Comparison of ENCODE assay signal across 18 cellular contexts in genomic region chr19:1473056-1473400, GRCh38. TPM values are rescaled to one million over a fixed set of nuclear protein-coding genes. Genes with fewer than 3 reads are reported as not detected.
DNase-seq lines count a peak whose midpoint lies in the region; ATAC-seq and TF ChIP-seq lines count a peak whose summit lies in the region.
"Had no signal": no experiment of that assay in that cellular context is flagged by ENCODE, and none has a peak within 500 bp of the region (broad histone marks: within the 10 kb centered on the region; RNA-seq: fewer than 3 reads in every experiment).

No MANE protein-coding gene starts in this region.

- peaks cover 20% of the 10 kb centered on the region for H3K36me3 ChIP-seq in WERI-Rb-1

- H3K27me3 ChIP-seq in WERI-Rb-1 (ENCODE audit: insufficient read depth, low read depth, severe bottlenecking) = no peaks in the 10 kb centered on the region

- peak; percentile 15 for DNase-seq in GM13977 (ENCODE audit: low spot score)
- no peak for DNase-seq in WERI-Rb-1
- no peak for DNase-seq in immature natural killer cell
- DNase-seq in COR-L47 (lab: John Stamatoyannopoulos, UW) = no peak
- DNase-seq: activated CD8-positive, alpha-beta T cell treated with anti-CD3 and anti-CD28 coated beads for 36 hours; activated T-cell treated with anti-CD3 and anti-CD28 coated beads, Interleukin-2, amount 50 U/mL, for 4 hours; AML-193; Calu3; foreskin keratinocyte; H9; NCI-H2029; NCI-H524 treated with DMSO at 0.1 percent for 48 hours; spleen; stimulated activated CD8-positive, alpha-beta memory T cell treated with anti-CD3 and anti-CD28 coated beads, Interleukin-4, amount 100 ng/mL, for 48 hours had no signal

- peaks cover 0 to 2% (median 0%) of the 10 kb centered on the region in 6 donors for H3K9me3 Mint-ChIP-seq in immature natural killer cell
- H3K9me3 Mint-ChIP-seq: activated CD8-positive, alpha-beta T cell treated with anti-CD3 and anti-CD28 coated beads for 36 hours; activated naive CD4-positive, alpha-beta T cell treated with anti-CD3 and anti-CD28 coated beads, Interleukin-2, amount 50 U/mL, for 24 hours; activated T-cell treated with anti-CD3 and anti-CD28 coated beads, Interleukin-2, amount 50 U/mL, for 4 hours; H9 had no signal

- in situ Hi-C loops in GM13977 (cut with MboI; ENCODE audit: low pct_unique_long_range_greater_than_20kb, low sequenced_read_pairs, unreplicated experiment) = no loop called here

- peaks cover 0 to 6% (median 0%) of the 10 kb centered on the region in 3 donors for H3K36me3 Mint-ChIP-seq in immature natural killer cell
- H3K36me3 Mint-ChIP-seq: activated naive CD4-positive, alpha-beta T cell treated with anti-CD3 and anti-CD28 coated beads, Interleukin-2, amount 50 U/mL, for 24 hours had no signal

- peaks cover 2 to 16% (median 4%) of the 10 kb centered on the region in 3 donors for H3K27me3 Mint-ChIP-seq in immature natural killer cell (ENCODE audit: low read depth in 3 of 3)
- H3K27me3 Mint-ChIP-seq: activated naive CD4-positive, alpha-beta T cell treated with anti-CD3 and anti-CD28 coated beads, Interleukin-2, amount 50 U/mL, for 24 hours had no signal

- H3K27ac Mint-ChIP-seq in immature natural killer cell = no peak overlapping the region
- H3K27ac Mint-ChIP-seq: activated CD8-positive, alpha-beta T cell treated with anti-CD3 and anti-CD28 coated beads for 36 hours; activated naive CD4-positive, alpha-beta T cell treated with anti-CD3 and anti-CD28 coated beads, Interleukin-2, amount 50 U/mL, for 24 hours; H9 had no signal

- peaks cover 0 to 22% of the 10 kb centered on the region in 2 donors for H3K4me1 Mint-ChIP-seq in immature natural killer cell

- no peaks in the 10 kb centered on the region for H3K9me3 ChIP-seq in WERI-Rb-1 (ENCODE audit: severe bottlenecking)
- H3K9me3 ChIP-seq: spleen had no signal

- peak overlapping the region; percentile 31 for H3K4me3 ChIP-seq in WERI-Rb-1 (ENCODE audit: low read depth, low read length)
- H3K4me3 ChIP-seq: coronary artery, spleen had no signal

- ATAC-seq in GM18867 (IDR thresholded peaks at IDR 0.05; ENCODE audit: unreplicated experiment) = no peak
- ATAC-seq: activated CD8-positive, alpha-beta T cell treated with anti-CD3 and anti-CD28 coated beads for 36 hours; activated T-cell treated with anti-CD3 and anti-CD28 coated beads, Interleukin-2, amount 50 U/mL, for 4 hours; foreskin keratinocyte; Right ventricle myocardium inferior had no signal

- peak overlapping the region; percentile 71 for H3K27ac ChIP-seq in WERI-Rb-1
- H3K27ac ChIP-seq: coronary artery, foreskin keratinocyte, spleen had no signal

- H3K4me3 Mint-ChIP-seq in immature natural killer cell = peak overlapping the region in 3 of 5 donors; percentile 15 to 48 (median 39)
- H3K4me3 Mint-ChIP-seq: activated CD8-positive, alpha-beta T cell treated with anti-CD3 and anti-CD28 coated beads for 36 hours; activated naive CD4-positive, alpha-beta T cell treated with anti-CD3 and anti-CD28 coated beads, Interleukin-2, amount 50 U/mL, for 24 hours; activated T-cell treated with anti-CD3 and anti-CD28 coated beads, Interleukin-2, amount 50 U/mL, for 4 hours; H9 had no signal

- no peak for TF ChIP-seq CTCF in GM13977 (IDR thresholded peaks at IDR 0.05; ENCODE audit: extremely low read depth, insufficient read depth, missing control alignments)
- no peak for TF ChIP-seq CTCF in WERI-Rb-1 (IDR thresholded peaks at IDR 0.05; ENCODE audit: low read depth, low read length)

RNA-seq across cellular contexts. Expression of gene C19orf25, which starts 6.0 kb away (rescaled TPM):
- polyA plus RNA-seq in immature natural killer cell = 10 to 100 TPM; 57.4 to 61.6 (median 61.2) TPM

RNA-seq across cellular contexts. Expression of gene PCSK4, which starts 17.1 kb away (rescaled TPM):
- polyA plus RNA-seq in immature natural killer cell = under 1 TPM in 2 of 3 donors, not detected in 1; 0.25 to 0.33 TPM

RNA-seq across cellular contexts. Expression of gene REEP6, which starts 18.0 kb away (rescaled TPM):
- 1 to 10 TPM; 4.0 to 7.1 (median 6.4) TPM for polyA plus RNA-seq in immature natural killer cell

RNA-seq across cellular contexts. Expression of gene APC2, which starts 23.1 kb away (rescaled TPM):
- under 1 TPM in 1 of 3 donors, not detected in 2; 0.06 TPM for polyA plus RNA-seq in immature natural killer cell

RNA-seq across cellular contexts. Expression of gene RPS15, which starts 34.8 kb away (rescaled TPM):
- 1,000 to 10,000 TPM; 1,383 to 2,244 (median 1,622) TPM for polyA plus RNA-seq in immature natural killer cell
